1 cellular context compared by ENCODE assay signal in the genomic region with DNA sequence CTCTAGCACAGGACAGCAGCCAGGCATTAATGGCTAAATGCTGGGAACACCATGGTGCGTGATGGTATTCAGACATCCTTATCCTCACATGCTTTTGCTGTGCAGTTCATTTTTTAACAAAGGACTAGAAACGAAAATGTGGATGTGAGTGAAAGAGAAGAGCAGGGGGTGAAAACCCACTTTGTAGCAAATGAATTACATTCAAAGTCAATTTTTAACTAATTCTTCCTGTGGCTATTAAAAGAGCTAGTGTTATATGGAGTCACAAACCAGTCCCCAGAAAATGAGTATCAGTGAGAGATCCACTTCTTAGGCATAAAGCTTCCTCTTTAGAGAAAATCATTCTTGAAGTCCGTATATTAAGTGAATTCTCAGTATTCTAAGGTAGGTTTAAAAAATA.
TF ChIP-seq lines count a peak whose summit lies in the region.

No MANE protein-coding gene starts in this region.

TF ChIP-seq in GM23338, 12 proteins besides CTCF, POLR2A, EP300 and RAD21 (continued from another document):
- TF ChIP-seq, protein P1, sequence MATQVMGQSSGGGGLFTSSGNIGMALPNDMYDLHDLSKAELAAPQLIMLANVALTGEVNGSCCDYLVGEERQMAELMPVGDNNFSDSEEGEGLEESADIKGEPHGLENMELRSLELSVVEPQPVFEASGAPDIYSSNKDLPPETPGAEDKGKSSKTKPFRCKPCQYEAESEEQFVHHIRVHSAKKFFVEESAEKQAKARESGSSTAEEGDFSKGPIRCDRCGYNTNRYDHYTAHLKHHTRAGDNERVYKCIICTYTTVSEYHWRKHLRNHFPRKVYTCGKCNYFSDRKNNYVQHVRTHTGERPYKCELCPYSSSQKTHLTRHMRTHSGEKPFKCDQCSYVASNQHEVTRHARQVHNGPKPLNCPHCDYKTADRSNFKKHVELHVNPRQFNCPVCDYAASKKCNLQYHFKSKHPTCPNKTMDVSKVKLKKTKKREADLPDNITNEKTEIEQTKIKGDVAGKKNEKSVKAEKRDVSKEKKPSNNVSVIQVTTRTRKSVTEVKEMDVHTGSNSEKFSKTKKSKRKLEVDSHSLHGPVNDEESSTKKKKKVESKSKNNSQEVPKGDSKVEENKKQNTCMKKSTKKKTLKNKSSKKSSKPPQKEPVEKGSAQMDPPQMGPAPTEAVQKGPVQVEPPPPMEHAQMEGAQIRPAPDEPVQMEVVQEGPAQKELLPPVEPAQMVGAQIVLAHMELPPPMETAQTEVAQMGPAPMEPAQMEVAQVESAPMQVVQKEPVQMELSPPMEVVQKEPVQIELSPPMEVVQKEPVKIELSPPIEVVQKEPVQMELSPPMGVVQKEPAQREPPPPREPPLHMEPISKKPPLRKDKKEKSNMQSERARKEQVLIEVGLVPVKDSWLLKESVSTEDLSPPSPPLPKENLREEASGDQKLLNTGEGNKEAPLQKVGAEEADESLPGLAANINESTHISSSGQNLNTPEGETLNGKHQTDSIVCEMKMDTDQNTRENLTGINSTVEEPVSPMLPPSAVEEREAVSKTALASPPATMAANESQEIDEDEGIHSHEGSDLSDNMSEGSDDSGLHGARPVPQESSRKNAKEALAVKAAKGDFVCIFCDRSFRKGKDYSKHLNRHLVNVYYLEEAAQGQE (IDR thresholded peaks at IDR 0.05; ENCODE audit: unreplicated experiment), result no peak
- TF ChIP-seq POLR2AphosphoS5 (IDR thresholded peaks at IDR 0.05; ENCODE audit: low read depth) (no peak), ZNF114 (CRISPR knock-in tag; IDR thresholded peaks at IDR 0.05) (no peak), EZH2 (IDR thresholded peaks at IDR 0.05; ENCODE audit: low read depth, unreplicated experiment) (no peak), JUNB (IDR thresholded peaks at IDR 0.05; ENCODE audit: unreplicated experiment) (no peak), NANOG (IDR thresholded peaks at IDR 0.05; ENCODE audit: borderline replicate concordance) (no peak), EZH2phosphoT487 (IDR thresholded peaks at IDR 0.05; ENCODE audit: unreplicated experiment) (no peak)
TF ChIP-seq in GM23338: peak in this region for 0.
